1 cellular context compared by ENCODE assay signal in genomic region chr11:126158054-126158791, GRCh38.
TF ChIP-seq lines count a peak whose summit lies in the region.

No MANE protein-coding gene starts in this region.

TF ChIP-seq in HepG2, 621 proteins besides CTCF, POLR2A, EP300 and RAD21 (continued from another document and continues in another):
- TF ChIP-seq GTF3A (CRISPR knock-in tag; conservative IDR thresholded peaks at IDR 0.05) (no peak), HHEX (CRISPR knock-in tag; IDR thresholded peaks at IDR 0.05) (no peak), POLR2AphosphoS5 (IDR thresholded peaks at IDR 0.05; ENCODE audit: low read depth, low read length) (peak; percentile 47; the same call in 1 of the 2 replicates), ZNF552 (CRISPR knock-in tag; IDR thresholded peaks at IDR 0.05; ENCODE audit: borderline replicate concordance) (no peak), HNF4A (CRISPR knock-in tag; IDR thresholded peaks at IDR 0.05) (peak; percentile 95), MXD4 (CRISPR knock-in tag; IDR thresholded peaks at IDR 0.05) (no peak), ZNF331 (CRISPR knock-in tag; IDR thresholded peaks at IDR 0.05) (peak; percentile 49; the same call in 1 of the 2 replicates), NCOR1 (IDR thresholded peaks at IDR 0.05; ENCODE audit: borderline replicate concordance, low read length) (peak; percentile 80; the same call in 1 of the 2 replicates), TBX2 (CRISPR knock-in tag; IDR thresholded peaks at IDR 0.05; ENCODE audit: borderline replicate concordance) (peak; percentile 79), THAP8 (CRISPR knock-in tag; IDR thresholded peaks at IDR 0.05; ENCODE audit: borderline replicate concordance) (no peak), FLYWCH1 (CRISPR knock-in tag; IDR thresholded peaks at IDR 0.05) (no peak), ZNF781 (CRISPR knock-in tag; IDR thresholded peaks at IDR 0.05; ENCODE audit: borderline replicate concordance, not compliant biosample characterization) (peak; percentile 24), ZNF629 (CRISPR knock-in tag; conservative IDR thresholded peaks at IDR 0.05) (peak; percentile 61), HDAC6 (IDR thresholded peaks at IDR 0.05; ENCODE audit: low read depth, low read length) (no peak), FOXA3 (CRISPR knock-in tag; IDR thresholded peaks at IDR 0.05) (peak; percentile 49), SRF (IDR thresholded peaks at IDR 0.05; ENCODE audit: low read depth, low read length) (no peak), ZNF136 (CRISPR knock-in tag; IDR thresholded peaks at IDR 0.05; ENCODE audit: low read depth) (no peak), ZBTB7B (CRISPR knock-in tag; IDR thresholded peaks at IDR 0.05) (peak; percentile 37; the same call in 1 of the 2 replicates), SNAPC2 (CRISPR knock-in tag; IDR thresholded peaks at IDR 0.05) (no peak), IRF2 (CRISPR knock-in tag; IDR thresholded peaks at IDR 0.05) (peak; percentile 60; the same call in 1 of the 2 replicates), EZH2 (conservative IDR thresholded peaks at IDR 0.05; ENCODE audit: low read depth, low read length) (no peak), POGK (CRISPR knock-in tag; conservative IDR thresholded peaks at IDR 0.05) (0 out of 2 replicates have a peak, but pooled peaks have one; percentile 30), ZBTB1 (CRISPR knock-in tag; IDR thresholded peaks at IDR 0.05; ENCODE audit: borderline replicate concordance) (no peak), ZNF773 (CRISPR knock-in tag; IDR thresholded peaks at IDR 0.05; ENCODE audit: borderline replicate concordance) (no peak), MED8 (CRISPR knock-in tag; IDR thresholded peaks at IDR 0.05; ENCODE audit: insufficient replicate concordance) (no peak), CREM (IDR thresholded peaks at IDR 0.05) (peak; percentile 41; the same call in 1 of the 2 replicates), CREM (CRISPR knock-in tag; IDR thresholded peaks at IDR 0.05) (no peak), MXI1 (IDR thresholded peaks at IDR 0.05; ENCODE audit: borderline replicate concordance, low read depth, low read length) (no peak), SOX13 (IDR thresholded peaks at IDR 0.05) (0 out of 2 replicates have a peak, but pooled peaks have one; percentile 40), SOX13 (CRISPR knock-in tag; conservative IDR thresholded peaks at IDR 0.05 in 1 of 2, IDR thresholded peaks at IDR 0.05 in 1 of 2) (peak in 1 of 2 experiments; percentile 78; a peak in 2 of 4 replicates), ZNF775 (CRISPR knock-in tag; IDR thresholded peaks at IDR 0.05; ENCODE audit: borderline replicate concordance) (no peak), DMAP1 (CRISPR knock-in tag; IDR thresholded peaks at IDR 0.05) (no peak; the same call in 1 of the 2 replicates), ARID4A (CRISPR knock-in tag; IDR thresholded peaks at IDR 0.05; ENCODE audit: borderline replicate concordance) (peak; percentile 58; the same call in 1 of the 2 replicates), SP4 (CRISPR knock-in tag; IDR thresholded peaks at IDR 0.05) (peak; percentile 33; the same call in 1 of the 2 replicates), HDAC1 (CRISPR knock-in tag; IDR thresholded peaks at IDR 0.05) (peak; percentile 49), JDP2 (CRISPR knock-in tag; IDR thresholded peaks at IDR 0.05; ENCODE audit: borderline replicate concordance) (no peak), ZNF550 (CRISPR knock-in tag; IDR thresholded peaks at IDR 0.05; ENCODE audit: borderline replicate concordance) (no peak), ATF1 (CRISPR knock-in tag; IDR thresholded peaks at IDR 0.05) (no peak), HOXA3 (CRISPR knock-in tag; IDR thresholded peaks at IDR 0.05) (0 out of 2 replicates have a peak, but pooled peaks have one; percentile 31), PHF8 (CRISPR knock-in tag; IDR thresholded peaks at IDR 0.05) (0 out of 2 replicates have a peak, but pooled peaks have one; percentile 25), ZNF747 (CRISPR knock-in tag; IDR thresholded peaks at IDR 0.05; ENCODE audit: borderline replicate concordance) (peak; percentile 54; the same call in 1 of the 2 replicates), NFKBIZ (CRISPR knock-in tag; IDR thresholded peaks at IDR 0.05) (no peak), ZNF350 (CRISPR knock-in tag; IDR thresholded peaks at IDR 0.05; ENCODE audit: borderline replicate concordance, low read depth) (peak; percentile 49; the same call in 1 of the 2 replicates), TEF (CRISPR knock-in tag; IDR thresholded peaks at IDR 0.05) (no peak), ZNF430 (CRISPR knock-in tag; IDR thresholded peaks at IDR 0.05) (0 out of 2 replicates have a peak, but pooled peaks have one; percentile 47), ZNF788 (CRISPR knock-in tag; IDR thresholded peaks at IDR 0.05; ENCODE audit: borderline replicate concordance) (0 out of 2 replicates have a peak, but pooled peaks have one; percentile 68), ARNT2 (CRISPR knock-in tag; IDR thresholded peaks at IDR 0.05; ENCODE audit: low read depth) (0 out of 2 replicates have a peak, but pooled peaks have one; percentile 41), BCL6 (CRISPR knock-in tag; IDR thresholded peaks at IDR 0.05) (peak; percentile 69), ASH2L (IDR thresholded peaks at IDR 0.05; ENCODE audit: insufficient read length, low read depth, low read length) (peak; percentile 33), RXRB (CRISPR knock-in tag; IDR thresholded peaks at IDR 0.05; ENCODE audit: borderline replicate concordance) (peak; percentile 87), CSRNP1 (CRISPR knock-in tag; IDR thresholded peaks at IDR 0.05) (no peak), ZNF652 (CRISPR knock-in tag; IDR thresholded peaks at IDR 0.05; ENCODE audit: borderline replicate concordance, low read depth) (no peak), ARNTL (CRISPR knock-in tag; IDR thresholded peaks at IDR 0.05) (no peak)
- TF ChIP-seq, protein P1, sequence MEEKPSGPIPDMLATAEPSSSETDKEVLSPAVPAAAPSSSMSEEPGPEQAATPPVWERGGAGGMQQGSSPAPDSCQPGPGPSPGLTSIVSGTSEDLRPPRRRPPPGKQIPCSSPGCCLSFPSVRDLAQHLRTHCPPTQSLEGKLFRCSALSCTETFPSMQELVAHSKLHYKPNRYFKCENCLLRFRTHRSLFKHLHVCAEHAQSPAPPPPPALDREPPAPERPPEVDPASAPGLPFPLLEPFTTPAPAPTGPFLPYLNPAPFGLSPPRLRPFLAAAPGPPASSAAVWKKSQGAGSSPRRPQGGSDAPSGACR (CRISPR knock-in tag; IDR thresholded peaks at IDR 0.05), result 0 out of 2 replicates have a peak, but pooled peaks have one; percentile 39
- TF ChIP-seq, protein P2, sequence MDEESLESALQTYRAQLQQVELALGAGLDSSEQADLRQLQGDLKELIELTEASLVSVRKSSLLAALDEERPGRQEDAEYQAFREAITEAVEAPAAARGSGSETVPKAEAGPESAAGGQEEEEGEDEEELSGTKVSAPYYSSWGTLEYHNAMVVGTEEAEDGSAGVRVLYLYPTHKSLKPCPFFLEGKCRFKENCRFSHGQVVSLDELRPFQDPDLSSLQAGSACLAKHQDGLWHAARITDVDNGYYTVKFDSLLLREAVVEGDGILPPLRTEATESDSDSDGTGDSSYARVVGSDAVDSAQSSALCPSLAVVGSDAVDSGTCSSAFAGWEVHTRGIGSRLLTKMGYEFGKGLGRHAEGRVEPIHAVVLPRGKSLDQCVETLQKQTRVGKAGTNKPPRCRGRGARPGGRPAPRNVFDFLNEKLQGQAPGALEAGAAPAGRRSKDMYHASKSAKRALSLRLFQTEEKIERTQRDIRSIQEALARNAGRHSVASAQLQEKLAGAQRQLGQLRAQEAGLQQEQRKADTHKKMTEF (CRISPR knock-in tag; IDR thresholded peaks at IDR 0.05), result peak; percentile 60; the same call in 1 of the 2 replicates
- TF ChIP-seq, protein P3, sequence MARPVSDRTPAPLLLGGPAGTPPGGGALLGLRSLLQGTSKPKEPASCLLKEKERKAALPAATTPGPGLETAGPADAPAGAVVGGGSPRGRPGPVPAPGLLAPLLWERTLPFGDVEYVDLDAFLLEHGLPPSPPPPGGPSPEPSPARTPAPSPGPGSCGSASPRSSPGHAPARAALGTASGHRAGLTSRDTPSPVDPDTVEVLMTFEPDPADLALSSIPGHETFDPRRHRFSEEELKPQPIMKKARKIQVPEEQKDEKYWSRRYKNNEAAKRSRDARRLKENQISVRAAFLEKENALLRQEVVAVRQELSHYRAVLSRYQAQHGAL (CRISPR knock-in tag; IDR thresholded peaks at IDR 0.05; ENCODE audit: not compliant biosample characterization), result no peak
